Comparison of ENCODE assay signal across 1 cellular context in genomic region chr2:162062559-162062958, GRCh38.
TF ChIP-seq lines count a peak whose summit lies in the region.

No MANE protein-coding gene starts in this region.

TF ChIP-seq in GM12878, 131 proteins besides CTCF, POLR2A, EP300 and RAD21 (continued from another document and continues in another):
- TF ChIP-seq, protein P1, sequence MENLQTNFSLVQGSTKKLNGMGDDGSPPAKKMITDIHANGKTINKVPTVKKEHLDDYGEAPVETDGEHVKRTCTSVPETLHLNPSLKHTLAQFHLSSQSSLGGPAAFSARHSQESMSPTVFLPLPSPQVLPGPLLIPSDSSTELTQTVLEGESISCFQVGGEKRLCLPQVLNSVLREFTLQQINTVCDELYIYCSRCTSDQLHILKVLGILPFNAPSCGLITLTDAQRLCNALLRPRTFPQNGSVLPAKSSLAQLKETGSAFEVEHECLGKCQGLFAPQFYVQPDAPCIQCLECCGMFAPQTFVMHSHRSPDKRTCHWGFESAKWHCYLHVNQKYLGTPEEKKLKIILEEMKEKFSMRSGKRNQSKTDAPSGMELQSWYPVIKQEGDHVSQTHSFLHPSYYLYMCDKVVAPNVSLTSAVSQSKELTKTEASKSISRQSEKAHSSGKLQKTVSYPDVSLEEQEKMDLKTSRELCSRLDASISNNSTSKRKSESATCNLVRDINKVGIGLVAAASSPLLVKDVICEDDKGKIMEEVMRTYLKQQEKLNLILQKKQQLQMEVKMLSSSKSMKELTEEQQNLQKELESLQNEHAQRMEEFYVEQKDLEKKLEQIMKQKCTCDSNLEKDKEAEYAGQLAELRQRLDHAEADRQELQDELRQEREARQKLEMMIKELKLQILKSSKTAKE (IDR thresholded peaks at IDR 0.05; ENCODE audit: low read depth, poor library complexity, severe bottlenecking) = peak; percentile 32
- no peak for TF ChIP-seq SMC3 (IDR thresholded peaks at IDR 0.05; ENCODE audit: borderline replicate concordance, low read length)
- TF ChIP-seq BACH1 (IDR thresholded peaks at IDR 0.05; ENCODE audit: borderline replicate concordance) = 0 out of 2 replicates have a peak, but pooled peaks have one; percentile 33
- TF ChIP-seq BMI1 (IDR thresholded peaks at IDR 0.05; ENCODE audit: borderline replicate concordance) = no peak
- TF ChIP-seq RBBP5 (conservative IDR thresholded peaks at IDR 0.05) = no peak
- TF ChIP-seq JUNB (IDR thresholded peaks at IDR 0.05) = peak; percentile 75
- no peak for TF ChIP-seq KDM1A (IDR thresholded peaks at IDR 0.05; ENCODE audit: borderline replicate concordance)
- TF ChIP-seq CUX1 (IDR thresholded peaks at IDR 0.05; ENCODE audit: insufficient replicate concordance, low read depth, low read length) = no peak
- no peak for TF ChIP-seq E2F8 (IDR thresholded peaks at IDR 0.05; ENCODE audit: low read depth, partially characterized antibody)
- TF ChIP-seq NR2C2 (IDR thresholded peaks at IDR 0.05; ENCODE audit: borderline replicate concordance, control insufficient read depth, insufficient read length, low read depth) = no peak
- TF ChIP-seq NKRF (conservative IDR thresholded peaks at IDR 0.05) = no peak
- TF ChIP-seq HDAC6 (IDR thresholded peaks at IDR 0.05; ENCODE audit: unreplicated experiment) = no peak
- TF ChIP-seq MAX (IDR thresholded peaks at IDR 0.05; ENCODE audit: low read depth, low read length) = no peak
- no peak for TF ChIP-seq POU2F2 (IDR thresholded peaks at IDR 0.05; ENCODE audit: borderline replicate concordance, low read depth, low read length)
- TF ChIP-seq TCF3 (IDR thresholded peaks at IDR 0.05; ENCODE audit: borderline replicate concordance, insufficient read depth, low read depth, low read length) = no peak
- TF ChIP-seq MXI1 (IDR thresholded peaks at IDR 0.05; ENCODE audit: low read depth, low read length) = no peak
- peak; percentile 40; the same call in 1 of the 2 replicates for TF ChIP-seq MTA2 (IDR thresholded peaks at IDR 0.05; ENCODE audit: low read depth)
- TF ChIP-seq LARP7 (IDR thresholded peaks at IDR 0.05) = no peak
- no peak for TF ChIP-seq MLLT1 (IDR thresholded peaks at IDR 0.05)
- no peak for TF ChIP-seq CBFB (IDR thresholded peaks at IDR 0.05; ENCODE audit: low read depth)
- peak; percentile 67; the same call in 1 of the 2 replicates for TF ChIP-seq NFIC (IDR thresholded peaks at IDR 0.05; ENCODE audit: low read depth, low read length)
- TF ChIP-seq USF1 (IDR thresholded peaks at IDR 0.05; ENCODE audit: borderline replicate concordance, extremely low read length, insufficient read depth, low read depth, low read length) = no peak
- no peak for TF ChIP-seq PML (IDR thresholded peaks at IDR 0.05; ENCODE audit: low read length)
- no peak for TF ChIP-seq SUPT20H (IDR thresholded peaks at IDR 0.05; ENCODE audit: borderline replicate concordance, control insufficient read depth, low read depth, low read length)
- no peak for TF ChIP-seq YY1 (IDR thresholded peaks at IDR 0.05; ENCODE audit: low read depth, low read length)
- TF ChIP-seq ATF7 (IDR thresholded peaks at IDR 0.05; ENCODE audit: low read depth) = peak; percentile 37; the same call in 1 of the 2 replicates
- TF ChIP-seq TARDBP (IDR thresholded peaks at IDR 0.05; ENCODE audit: borderline replicate concordance) = no peak
- no peak for TF ChIP-seq TCF7 (IDR thresholded peaks at IDR 0.05; ENCODE audit: borderline replicate concordance)
- TF ChIP-seq PAX5 (IDR thresholded peaks at IDR 0.05; ENCODE audit: borderline replicate concordance, low read depth, low read length) = no peak
- no peak for TF ChIP-seq ZNF622 (IDR thresholded peaks at IDR 0.05)
- TF ChIP-seq HDGF (IDR thresholded peaks at IDR 0.05) = no peak
- TF ChIP-seq, protein P2, sequence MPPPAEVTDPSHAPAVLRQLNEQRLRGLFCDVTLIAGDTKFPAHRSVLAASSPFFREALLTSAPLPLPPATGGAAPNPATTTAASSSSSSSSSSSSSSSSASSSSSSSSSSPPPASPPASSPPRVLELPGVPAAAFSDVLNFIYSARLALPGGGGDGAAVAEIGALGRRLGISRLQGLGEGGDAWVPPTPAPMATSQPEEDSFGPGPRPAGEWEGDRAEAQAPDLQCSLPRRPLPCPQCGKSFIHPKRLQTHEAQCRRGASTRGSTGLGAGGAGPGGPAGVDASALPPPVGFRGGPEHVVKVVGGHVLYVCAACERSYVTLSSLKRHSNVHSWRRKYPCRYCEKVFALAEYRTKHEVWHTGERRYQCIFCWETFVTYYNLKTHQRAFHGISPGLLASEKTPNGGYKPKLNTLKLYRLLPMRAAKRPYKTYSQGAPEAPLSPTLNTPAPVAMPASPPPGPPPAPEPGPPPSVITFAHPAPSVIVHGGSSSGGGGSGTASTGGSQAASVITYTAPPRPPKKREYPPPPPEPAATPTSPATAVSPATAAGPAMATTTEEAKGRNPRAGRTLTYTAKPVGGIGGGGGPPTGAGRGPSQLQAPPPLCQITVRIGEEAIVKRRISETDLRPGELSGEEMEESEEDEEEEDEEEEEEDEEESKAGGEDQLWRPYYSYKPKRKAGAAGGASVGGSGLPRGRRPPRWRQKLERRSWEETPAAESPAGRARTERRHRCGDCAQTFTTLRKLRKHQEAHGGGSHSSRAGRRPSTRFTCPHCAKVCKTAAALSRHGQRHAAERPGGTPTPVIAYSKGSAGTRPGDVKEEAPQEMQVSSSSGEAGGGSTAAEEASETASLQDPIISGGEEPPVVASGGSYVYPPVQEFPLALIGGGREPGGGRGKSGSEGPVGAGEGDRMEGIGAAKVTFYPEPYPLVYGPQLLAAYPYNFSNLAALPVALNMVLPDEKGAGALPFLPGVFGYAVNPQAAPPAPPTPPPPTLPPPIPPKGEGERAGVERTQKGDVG (CRISPR knock-in tag; IDR thresholded peaks at IDR 0.05) = no peak
- TF ChIP-seq CREM (IDR thresholded peaks at IDR 0.05; ENCODE audit: low read depth) = peak; percentile 13; the same call in 1 of the 2 replicates
- no peak for TF ChIP-seq CBX5 (IDR thresholded peaks at IDR 0.05; ENCODE audit: low read depth)
- TF ChIP-seq SP1 (IDR thresholded peaks at IDR 0.05; ENCODE audit: low read depth, low read length) = no peak
- TF ChIP-seq ZNF217 (IDR thresholded peaks at IDR 0.05) = no peak
- TF ChIP-seq IKZF2 (IDR thresholded peaks at IDR 0.05) = peak; percentile 76 to 81; a peak in 3 of 4 replicates
- no peak for TF ChIP-seq SIN3A (IDR thresholded peaks at IDR 0.05; ENCODE audit: low read depth, low read length)
- TF ChIP-seq IKZF1 (conservative IDR thresholded peaks at IDR 0.05) = peak; percentile 68
